8 cellular contexts compared by ENCODE assay signal in genomic region chr6:29926795-29927427, GRCh38. TPM values are rescaled to one million over a fixed set of nuclear protein-coding genes. Genes with fewer than 3 reads are reported as not detected.
DNase-seq lines count a peak whose midpoint lies in the region; ATAC-seq and TF ChIP-seq lines count a peak whose summit lies in the region.

No MANE protein-coding gene starts in this region.

- POLR2A ChIA-PET in GM10248 (lab: Yijun Ruan, JAX) = no interaction called here

- peak; percentile 72 for TF ChIP-seq POLR2A in Raji (IDR thresholded peaks at IDR 0.05; ENCODE audit: insufficient read depth, low read depth, low read length)

- H3K4me1 Mint-ChIP-seq in activated naive CD4-positive, alpha-beta T cell treated with anti-CD3 and anti-CD28 coated beads, Interleukin-2, amount 50 U/mL, for 24 hours = peaks cover 55% of the 10 kb centered on the region

- peaks cover 23% of the 10 kb centered on the region for H3K36me3 Mint-ChIP-seq in activated naive CD4-positive, alpha-beta T cell treated with anti-CD3 and anti-CD28 coated beads, Interleukin-2, amount 50 U/mL, for 24 hours

- H3K27me3 Mint-ChIP-seq in activated naive CD4-positive, alpha-beta T cell treated with anti-CD3 and anti-CD28 coated beads, Interleukin-2, amount 50 U/mL, for 24 hours = no peaks in the 10 kb centered on the region

- no peaks in the 10 kb centered on the region for H3K9me3 Mint-ChIP-seq in activated naive CD4-positive, alpha-beta T cell treated with anti-CD3 and anti-CD28 coated beads, Interleukin-2, amount 50 U/mL, for 24 hours

- ATAC-seq in HG03039 (IDR thresholded peaks at IDR 0.05; ENCODE audit: unreplicated experiment) = peak; percentile 64
- peak; percentile 93 for ATAC-seq in Right ventricle myocardium superior (ENCODE audit: poor library complexity)
- peak; percentile 92 for ATAC-seq in sciatic nerve

- intact Hi-C loops in Right ventricle myocardium superior (cut with DNase I) (loop anchor here (10.0 kb wide), 1 partner anchor 48 kb away; no protein-coding TSS in a partner anchor), sciatic nerve (cut with DNase I) (no loop called here)

- H3K27ac Mint-ChIP-seq in activated naive CD4-positive, alpha-beta T cell treated with anti-CD3 and anti-CD28 coated beads, Interleukin-2, amount 50 U/mL, for 24 hours = peak overlapping the region; percentile 99

- peak overlapping the region; percentile 95 for H3K4me3 Mint-ChIP-seq in activated naive CD4-positive, alpha-beta T cell treated with anti-CD3 and anti-CD28 coated beads, Interleukin-2, amount 50 U/mL, for 24 hours

- CTCF ChIA-PET in GM10248 (lab: Yijun Ruan, JAX) = no interaction called here

- DNase-seq in GM10248 (ENCODE audit: extremely low spot score) = peak; percentile 83
- peak; percentile 88 for DNase-seq in Right ventricle myocardium superior
- peak; percentile 87 for DNase-seq in sciatic nerve (ENCODE audit: low spot score)
- DNase-seq in foreskin melanocyte = no peak
- no peak for DNase-seq in KG1 (lab: John Stamatoyannopoulos, UW)

- no peak for TF ChIP-seq CTCF in GM10248 (IDR thresholded peaks at IDR 0.05; ENCODE audit: control extremely low read depth, extremely low read depth, low read depth, missing control alignments)

RNA-seq across cellular contexts. Expression of gene HLA-A, which starts 15.4 kb away (rescaled TPM):
- total RNA-seq in Right ventricle myocardium superior = 222 TPM
- total RNA-seq in sciatic nerve = 405 TPM

Comparison
In these comparisons a context has a peak if more than half of its experiments do, and no peak if none do; other contexts are left out.
1. DNase-seq: peak in GM10248 (single experiment), Right ventricle myocardium superior (single experiment) and sciatic nerve (single experiment); none in foreskin melanocyte (single experiment) and KG1 (single experiment).
2. Peak in every context shown above with its lines, with median percentiles within 50 percentile points of each other: ATAC-seq.